Comparison of ENCODE assay signal across 25 cellular contexts in the genomic region with DNA sequence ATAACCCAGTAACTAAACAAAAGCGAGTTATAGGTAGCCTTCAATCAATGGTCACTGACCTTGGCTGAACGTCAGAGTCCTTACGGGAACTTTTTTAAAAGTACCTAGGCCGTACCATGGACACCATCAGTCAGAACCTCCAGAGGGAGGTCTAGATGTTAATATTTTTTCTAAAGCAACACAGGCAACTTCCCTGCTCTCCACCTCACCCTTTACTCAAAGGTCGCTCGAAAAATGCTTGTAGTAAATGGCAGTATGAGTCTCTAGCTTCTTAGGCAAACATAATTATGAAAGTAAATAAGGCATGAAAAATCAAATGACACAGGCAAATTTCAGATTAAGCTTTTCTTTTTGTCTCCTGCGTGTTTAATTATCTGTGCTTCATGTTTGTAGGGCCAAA.
DNase-seq lines count a peak whose midpoint lies in the region; ATAC-seq, FAIRE-seq and TF ChIP-seq lines count a peak whose summit lies in the region.
"Had no signal": no experiment of that assay in that cellular context is flagged by ENCODE, and none has a peak within 500 bp of the region (broad histone marks: within the 10 kb centered on the region; RNA-seq: fewer than 3 reads in every experiment).

No MANE protein-coding gene starts in this region.

- H3K4ac ChIP-seq in trophoblast cell (ENCODE audit: low read depth, low read length) = no peak overlapping the region

- no peak overlapping the region for H4K91ac ChIP-seq in trophoblast cell (ENCODE audit: low read depth, low read length)

- H3K27me3 ChIP-seq in HepG2 (ENCODE audit: control insufficient read depth in 1 of 2, insufficient read depth in 2 of 2, low read length in 2 of 2) = no peaks in the 10 kb centered on the region
- no peaks in the 10 kb centered on the region for H3K27me3 ChIP-seq in right lobe of liver
- no peaks in the 10 kb centered on the region for H3K27me3 ChIP-seq in trophoblast cell (ENCODE audit: insufficient read depth, low read length)
- H3K27me3 ChIP-seq: adrenal gland, body of pancreas, gastroesophageal sphincter, hepatocyte, tibial artery had no signal

- no peak overlapping the region for H4K12ac ChIP-seq in trophoblast cell (ENCODE audit: low read depth, low read length)

- peak; percentile 75 for ATAC-seq in HepG2
- ATAC-seq in right lobe of liver = no peak
- peak; percentile 71 for ATAC-seq in left colon
- ATAC-seq: activated T-cell treated with anti-CD3 and anti-CD28 coated beads, Interleukin-2, amount 50 U/mL, for 72 hours; body of pancreas; gastroesophageal sphincter; left lobe of liver; naive thymus-derived CD8-positive, alpha-beta T cell had no signal

- H2BK5ac ChIP-seq in trophoblast cell (ENCODE audit: low read depth, low read length, poor library complexity) = no peak overlapping the region

- no peak for TF ChIP-seq EP300 in HepG2 (IDR thresholded peaks at IDR 0.05; ENCODE audit: low read depth in 2 of 2, low read length in 2 of 2)
- no peak for TF ChIP-seq EP300 in HepG2 (CRISPR knock-in tag; IDR thresholded peaks at IDR 0.05; ENCODE audit: borderline replicate concordance)

- H2AK5ac ChIP-seq in trophoblast cell (ENCODE audit: low read length) = no peak overlapping the region

- H3K18ac ChIP-seq in trophoblast cell (ENCODE audit: low read length) = no peak overlapping the region

- H4K8ac ChIP-seq in trophoblast cell (ENCODE audit: low read depth, low read length) = no peak overlapping the region

- H3K27ac ChIP-seq in HepG2 (ENCODE audit: extremely low read length, insufficient read depth, low read length) (no peak overlapping the region), right lobe of liver (no peak overlapping the region), trophoblast cell (ENCODE audit: low read depth, low read length) (no peak overlapping the region)
- H3K27ac ChIP-seq: adrenal gland, body of pancreas, gastroesophageal sphincter, hepatocyte, skin epidermis, tibial artery, VCaP had no signal

- no peak for TF ChIP-seq RAD21 in HepG2 (CRISPR knock-in tag; IDR thresholded peaks at IDR 0.05)

- intact Hi-C loops in HepG2 (cut with micrococcal nuclease; ENCODE audit: unreplicated experiment) (loop anchor here (1.0 to 10.0 kb wide), 3 partner anchors 80 to 144 kb away; no protein-coding TSS in a partner anchor), right lobe of liver (cut with DNase I) (no loop called here), left colon (cut with DNase I, micrococcal nuclease) (no loop called here)

- H2BK120ac ChIP-seq in trophoblast cell (ENCODE audit: insufficient read depth, low read length, poor library complexity) = no peak overlapping the region

- H3K9ac ChIP-seq in HepG2 (ENCODE audit: insufficient read depth, low read depth, low read length) (peak overlapping the region; percentile 14; the same call in 1 of the 2 replicates), trophoblast cell (ENCODE audit: low read length) (no peak overlapping the region)

- H3K36me3 ChIP-seq in HepG2 (replicated peaks in 1 of 2; ENCODE audit: control insufficient read depth in 1 of 2, insufficient read depth in 2 of 2, low read length in 2 of 2) (no peaks in the 10 kb centered on the region), right lobe of liver (no peaks in the 10 kb centered on the region), trophoblast cell (ENCODE audit: control insufficient read depth in 1 of 2, insufficient read depth in 2 of 2, low read length in 2 of 2) (no peaks in the 10 kb centered on the region)
- H3K36me3 ChIP-seq: adrenal gland, gastroesophageal sphincter, tibial artery had no signal

- H3K79me2 ChIP-seq in HepG2 (ENCODE audit: insufficient read depth, low read length) (no peaks in the 10 kb centered on the region), trophoblast cell (ENCODE audit: control insufficient read depth, insufficient read depth, low read length, poor library complexity) (peaks cover 2% of the 10 kb centered on the region)
- H3K79me2 ChIP-seq: hepatocyte had no signal

- H2BK12ac ChIP-seq in trophoblast cell (ENCODE audit: low read length) = no peak overlapping the region

- FAIRE-seq in HepG2 (lab: Jason Lieb, UNC) = no peak
- FAIRE-seq: D721Med, endometrium, GM12892 had no signal

- POLR2A ChIA-PET in HepG2 (lab: Yijun Ruan, JAX) = no interaction called here

- no peak overlapping the region for H3K23ac ChIP-seq in trophoblast cell (ENCODE audit: low read length)

- H3K79me1 ChIP-seq in trophoblast cell (ENCODE audit: low read length) = no peaks in the 10 kb centered on the region

- no peaks in the 10 kb centered on the region for H4K20me1 ChIP-seq in HepG2 (ENCODE audit: insufficient read depth, low read length)

- 24% methylated on average over 7 of the region's 7 CpGs for WGBS in HepG2 (ENCODE audit: low lambda C conversion rate)
- WGBS in right lobe of liver (ENCODE audit: insufficient coverage, low coverage, low lambda C conversion rate, missing lambda C conversion rate) = 72% methylated on average over 7 of the region's 7 CpGs
- WGBS in trophoblast cell (ENCODE audit: extremely low coverage, insufficient coverage, insufficient read length) = no CpG with 5 or more reads among the region's 7 CpGs

- CTCF ChIA-PET in HepG2 (lab: Yijun Ruan, JAX; ENCODE audit: low intra/inter-chr PET ratio, low total read pairs) = no interaction called here

- peak overlapping the region; percentile 77 for H3K4me2 ChIP-seq in HepG2 (ENCODE audit: low read depth, low read length)
- H3K4me2 ChIP-seq in trophoblast cell (ENCODE audit: low read length) = no peak overlapping the region
- H3K4me2 ChIP-seq: hepatocyte had no signal

- no peak for TF ChIP-seq CTCF in HepG2 (CRISPR knock-in tag; IDR thresholded peaks at IDR 0.05)
- TF ChIP-seq CTCF in right lobe of liver (IDR thresholded peaks at IDR 0.05) = no peak

- H3K9me3 ChIP-seq in HepG2 (ENCODE audit: low read length) (no peaks in the 10 kb centered on the region), right lobe of liver (no peaks in the 10 kb centered on the region), trophoblast cell (ENCODE audit: insufficient read depth, low read depth, low read length) (no peaks in the 10 kb centered on the region)
- H3K9me3 ChIP-seq: adrenal gland, body of pancreas, gastroesophageal sphincter, tibial artery had no signal

- TF ChIP-seq POLR2A in HepG2 (IDR thresholded peaks at IDR 0.05; ENCODE audit: insufficient read depth in 1 of 2, low read depth in 2 of 2, low read length in 2 of 2) (no peak), right lobe of liver (IDR thresholded peaks at IDR 0.05) (no peak)

- H3K4me3 ChIP-seq in HepG2 (replicated peaks in 1 of 3; ENCODE audit: insufficient read depth in 1 of 3, low read depth in 2 of 3, low read length in 3 of 3) (peak overlapping the region; percentile 18 to 55 (median 32); a peak in 4 of 6 replicates), right lobe of liver (no peak overlapping the region), trophoblast cell (ENCODE audit: low read depth, low read length) (no peak overlapping the region)
- H3K4me3 ChIP-seq: adrenal gland, body of pancreas, gastroesophageal sphincter, hepatocyte, skin epidermis, tibial artery had no signal

- DNase-seq in HepG2 (ENCODE audit: low spot score) = peak; percentile 47
- no peak for DNase-seq in right lobe of liver
- peak; percentile 16 for DNase-seq in NCI-H526 treated with DMSO at 0.1 percent for 48 hours (lab: John Stamatoyannopoulos, UW)
- no peak for DNase-seq in left colon
- DNase-seq in trophoblast cell = no peak
- DNase-seq in AG20443 (ENCODE audit: low spot score) = no peak
- DNase-seq in HPDE6-E6E7 (ENCODE audit: extremely low spot score) = no peak
- DNase-seq: activated naive CD4-positive, alpha-beta T cell treated with Interleukin-2 at 50 U/mL for 16 hours; body of pancreas; naive thymus-derived CD8-positive, alpha-beta T cell; NCI-H1930; NCI-H345; Right ventricle myocardium superior; stimulated activated CD4-positive, alpha-beta T cell treated with anti-CD3 and anti-CD28 coated beads, Interleukin-1b, Interleukin-23, amount 100 ng/mL, for 48 hours; tibial artery had no signal

- no peak overlapping the region for H2AFZ ChIP-seq in HepG2 (ENCODE audit: low read length)
- no peak overlapping the region for H2AFZ ChIP-seq in trophoblast cell (ENCODE audit: insufficient read depth, low read length, poor library complexity)
- H2AFZ ChIP-seq: hepatocyte had no signal

- peaks cover 19% of the 10 kb centered on the region for H3K4me1 ChIP-seq in HepG2 (ENCODE audit: insufficient read depth, low read length)
- H3K4me1 ChIP-seq in right lobe of liver = no peaks in the 10 kb centered on the region
- peaks cover 6 to 7% of the 10 kb centered on the region in 2 experiments for H3K4me1 ChIP-seq in trophoblast cell (ENCODE audit: control insufficient read depth in 1 of 2, insufficient read depth in 2 of 2, low read length in 2 of 2)
- H3K4me1 ChIP-seq: adrenal gland, gastroesophageal sphincter had no signal

- in situ Hi-C loops in HepG2 (cut with HindIII; ENCODE audit: extremely low pct_ligation_motif_present, low pct_unique_long_range_greater_than_20kb) = no loop called here

- BruUV-seq in HepG2 (replicated peaks; lab: Mats Ljungman, UMichigan) = no TSS peak

- no peak overlapping the region for H3K14ac ChIP-seq in trophoblast cell (ENCODE audit: low read length)

TF ChIP-seq in HepG2, 621 proteins besides CTCF, POLR2A, EP300 and RAD21 (continues in another document):
- TF ChIP-seq GATAD2A (CRISPR knock-in tag; IDR thresholded peaks at IDR 0.05) = 0 out of 2 replicates have a peak, but pooled peaks have one; percentile 19
- TF ChIP-seq ZNF672 (CRISPR knock-in tag; IDR thresholded peaks at IDR 0.05) = no peak
- 0 out of 2 replicates have a peak, but pooled peaks have one; percentile 9 for TF ChIP-seq SALL1 (CRISPR knock-in tag; IDR thresholded peaks at IDR 0.05)
- TF ChIP-seq ZNF737 (CRISPR knock-in tag; IDR thresholded peaks at IDR 0.05; ENCODE audit: borderline replicate concordance) = no peak
- TF ChIP-seq, protein P1, sequence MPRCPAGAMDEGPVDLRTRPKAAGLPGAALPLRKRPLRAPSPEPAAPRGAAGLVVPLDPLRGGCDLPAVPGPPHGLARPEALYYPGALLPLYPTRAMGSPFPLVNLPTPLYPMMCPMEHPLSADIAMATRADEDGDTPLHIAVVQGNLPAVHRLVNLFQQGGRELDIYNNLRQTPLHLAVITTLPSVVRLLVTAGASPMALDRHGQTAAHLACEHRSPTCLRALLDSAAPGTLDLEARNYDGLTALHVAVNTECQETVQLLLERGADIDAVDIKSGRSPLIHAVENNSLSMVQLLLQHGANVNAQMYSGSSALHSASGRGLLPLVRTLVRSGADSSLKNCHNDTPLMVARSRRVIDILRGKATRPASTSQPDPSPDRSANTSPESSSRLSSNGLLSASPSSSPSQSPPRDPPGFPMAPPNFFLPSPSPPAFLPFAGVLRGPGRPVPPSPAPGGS (CRISPR knock-in tag; IDR thresholded peaks at IDR 0.05) = no peak
- TF ChIP-seq ISL2 (CRISPR knock-in tag; IDR thresholded peaks at IDR 0.05) = 0 out of 2 replicates have a peak, but pooled peaks have one; percentile 18
- no peak for TF ChIP-seq FOXA1 (IDR thresholded peaks at IDR 0.05)
- TF ChIP-seq FOXA1 (CRISPR knock-in tag; IDR thresholded peaks at IDR 0.05) = 0 out of 2 replicates have a peak, but pooled peaks have one; percentile 17

Comparison
In these comparisons a context has a peak if more than half of its experiments do, and no peak if none do; other contexts are left out.
1. ATAC-seq: peak in HepG2 (single experiment) and left colon (single experiment); none in right lobe of liver (0 of 4).
2. DNase-seq: peak in HepG2 (single experiment) and NCI-H526 treated with DMSO at 0.1 percent for 48 hours (single experiment); none in right lobe of liver (0 of 3), left colon (0 of 2), trophoblast cell (0 of 2), AG20443 (single experiment) and HPDE6-E6E7 (single experiment).
3. H3K4me3 ChIP-seq: peak in HepG2 (3 of 3); none in right lobe of liver (0 of 3) and trophoblast cell (single experiment).